ENCODE assay signal across 30 cellular contexts in genomic region chr17:59488805-59489204, GRCh38.
"Had no signal": no experiment of that assay in that cellular context is flagged by ENCODE, and none has a peak within 500 bp of the region (broad histone marks: within the 10 kb centered on the region; RNA-seq: fewer than 3 reads in every experiment).

No MANE protein-coding gene starts in this region.

- H3K27me3 ChIP-seq: MG63 had no signal

- H3K36me3 ChIP-seq: MG63 had no signal

- H3K9me3 ChIP-seq: MG63 had no signal

- H3K27ac ChIP-seq: VCaP had no signal

- ATAC-seq: activated naive CD4-positive, alpha-beta T cell treated with anti-CD3 and anti-CD28 coated beads, Interleukin-2, amount 50 U/mL, for 72 hours; Panc1; SK-N-SH treated with all-trans-retinoic acid at 6 μM for 48 hours; T-cell; T-helper 17 cell had no signal

- H3K4me3 ChIP-seq: MG63 had no signal

- DNase-seq: activated B cell treated with CpG ODN at 0.5 μM for 24 hours; activated CD4-positive, alpha-beta memory T cell treated with anti-CD3 and anti-CD28 coated beads, Interleukin-2, amount 10 ng/mL, durations not matched to agents 7 days and 5 days; activated CD4-positive, alpha-beta T cell treated with anti-CD3 and anti-CD28 coated beads for 48 hours; activated CD4-positive, CD25-positive, alpha-beta regulatory T cell treated with anti-CD3 and anti-CD28 coated beads, Interleukin-2, amount 50 U/mL, for 72 hours; activated CD8-positive, alpha-beta memory T cell treated with anti-CD3 and anti-CD28 coated beads for 24 hours; activated gamma-delta T cell; activated naive CD4-positive, alpha-beta T cell treated with anti-CD3 and anti-CD28 coated beads for 36 hours; activated T-cell treated with anti-CD3 and anti-CD28 coated beads, Interleukin-2, amount 50 U/mL, for 24 hours; anterior cingulate cortex; Karpas-422; KBM-7; MG63; NCI-H1092; NCI-H146; NCI-H187; NCI-H2029 treated with DMSO at 0.1 percent for 48 hours; NCI-H2171 treated with DMSO at 0.1 percent for 48 hours; NCI-H2227 treated with DMSO at 0.1 percent for 48 hours; NCI-H446; NCI-H510A treated with DMSO at 0.1 percent for 48 hours; NCI-H526 treated with DMSO at 0.1 percent for 48 hours; NCI-H774; SIG-M5; T-cell; T-helper 17 cell; T-helper 9 cell had no signal
